Comparison of ENCODE assay signal across 18 cellular contexts in genomic region chr3:195042741-195043611, GRCh38.
DNase-seq lines count a peak whose midpoint lies in the region; ATAC-seq and TF ChIP-seq lines count a peak whose summit lies in the region.
"Had no signal": no experiment of that assay in that cellular context is flagged by ENCODE, and none has a peak within 500 bp of the region (broad histone marks: within the 10 kb centered on the region; RNA-seq: fewer than 3 reads in every experiment).

No MANE protein-coding gene starts in this region.

- TF ChIP-seq CTCF in IMR-90 (conservative IDR thresholded peaks at IDR 0.05; ENCODE audit: low read depth, low read length) = no peak
- TF ChIP-seq CTCF in endodermal cell (conservative IDR thresholded peaks at IDR 0.05) = no peak

- no peak overlapping the region for H2BK15ac ChIP-seq in IMR-90 (ENCODE audit: low read depth, low read length)

- no peak overlapping the region for H4K91ac ChIP-seq in IMR-90 (ENCODE audit: insufficient read depth, low read depth, low read length)

- H2AK9ac ChIP-seq in IMR-90 (replicated peaks; ENCODE audit: low read depth, low read length, poor library complexity) = peak overlapping the region; percentile 50

- H3K9me1 ChIP-seq in IMR-90 (ENCODE audit: insufficient read depth, low read length) = no peaks in the 10 kb centered on the region

- POLR2A ChIA-PET in IMR-90 (lab: Charles Lee; ENCODE audit: unreplicated experiment) = no interaction called here

- no peak overlapping the region for H3K18ac ChIP-seq in IMR-90 (ENCODE audit: low read depth, low read length)

- H3K9me3 Mint-ChIP-seq in endodermal cell = peaks cover under 1% of the 10 kb centered on the region
- peaks cover 0 to 2% (median 0%) of the 10 kb centered on the region in 7 donors for H3K9me3 Mint-ChIP-seq in naive B cell
- H3K9me3 Mint-ChIP-seq: CD4-positive, alpha-beta T cell had no signal

- dilution Hi-C loops in IMR-90 (cut with HindIII; ENCODE audit: low sequenced_read_pairs, unreplicated experiment) = no loop called here

- H2AFZ ChIP-seq in IMR-90 (replicated peaks; ENCODE audit: low read length, poor library complexity) = no peak overlapping the region

- peaks cover 2% of the 10 kb centered on the region for H3K27me3 Mint-ChIP-seq in endodermal cell (ENCODE audit: insufficient read depth)
- peaks cover 0 to 17% (median 0%) of the 10 kb centered on the region in 3 donors for H3K27me3 Mint-ChIP-seq in naive B cell
- H3K27me3 Mint-ChIP-seq: activated naive CD8-positive, alpha-beta T cell; CD4-positive, alpha-beta T cell had no signal

- no peak for TF ChIP-seq RAD21 in IMR-90 (IDR thresholded peaks at IDR 0.05; ENCODE audit: low read length)

- H3K27ac Mint-ChIP-seq in endodermal cell = no peak overlapping the region
- H3K27ac Mint-ChIP-seq in naive B cell = no peak overlapping the region
- H3K27ac Mint-ChIP-seq: activated naive CD8-positive, alpha-beta T cell; CD4-positive, alpha-beta T cell had no signal

- H3K4me1 Mint-ChIP-seq in endodermal cell = peaks cover 14% of the 10 kb centered on the region
- peaks cover 4 to 5% (median 4%) of the 10 kb centered on the region in 3 donors for H3K4me1 Mint-ChIP-seq in naive B cell

- TF ChIP-seq POLR2A in IMR-90 (IDR thresholded peaks at IDR 0.05; ENCODE audit: low read depth, low read length) = no peak

- H3K27me3 ChIP-seq in IMR-90 (ENCODE audit: control insufficient read depth, insufficient read depth, low read length) (peaks cover 48% of the 10 kb centered on the region), endodermal cell (ENCODE audit: control insufficient read depth, insufficient read depth, low read length, poor library complexity, severe bottlenecking) (no peaks in the 10 kb centered on the region)
- H3K27me3 ChIP-seq: heart left ventricle, right atrium auricular region had no signal

- no peak overlapping the region for H2BK5ac ChIP-seq in IMR-90 (ENCODE audit: low read depth, low read length, poor library complexity, severe bottlenecking)

- no peak overlapping the region for H3K14ac ChIP-seq in IMR-90 (replicated peaks; ENCODE audit: low read depth, low read length)

- H3K4me1 ChIP-seq in IMR-90 (ENCODE audit: control insufficient read depth, insufficient read depth, low read length) (no peaks in the 10 kb centered on the region), endodermal cell (ENCODE audit: control insufficient read depth, insufficient read depth, low read length) (no peaks in the 10 kb centered on the region)
- H3K4me1 ChIP-seq: right atrium auricular region had no signal

- WGBS in IMR-90 (ENCODE audit: extremely low coverage in 2 of 2, insufficient read length in 1 of 2), 2 experiments = 35% methylated on average over 4 of the region's 19 CpGs; no CpG with 5 or more reads in 1 of the 2 experiments
- WGBS in endodermal cell (ENCODE audit: insufficient coverage in 1 of 2, insufficient read length in 1 of 2), 2 experiments = 77 to 80% methylated on average over 18 to 19 of the region's 19 CpGs

- H3K9me3 ChIP-seq in IMR-90 (ENCODE audit: control insufficient read depth, insufficient read depth, low read length) (no peaks in the 10 kb centered on the region), endodermal cell (ENCODE audit: control insufficient read depth, low read length) (no peaks in the 10 kb centered on the region)
- H3K9me3 ChIP-seq: heart left ventricle, right atrium auricular region had no signal

- intact Hi-C loops in IMR-90 (cut with micrococcal nuclease) = no loop called here

- no peak overlapping the region for H2AK5ac ChIP-seq in IMR-90 (ENCODE audit: low read depth, low read length)

- no peaks in the 10 kb centered on the region for H3K79me1 ChIP-seq in IMR-90 (ENCODE audit: low read depth in 1 of 2, low read length in 2 of 2)

- no peak overlapping the region for H3K4me2 ChIP-seq in IMR-90 (ENCODE audit: low read depth, low read length)
- H3K4me2 ChIP-seq: KMS-11 had no signal

- H3K9ac ChIP-seq in IMR-90 (ENCODE audit: low read depth, low read length) (no peak overlapping the region), endodermal cell (ENCODE audit: extremely low read depth, low read length, poor library complexity, severe bottlenecking) (no peak overlapping the region)
- H3K9ac ChIP-seq: KMS-11 had no signal

- no peak overlapping the region for H3K56ac ChIP-seq in IMR-90 (ENCODE audit: extremely low read depth, insufficient read depth, low read length)

- H2BK20ac ChIP-seq in IMR-90 (ENCODE audit: low read depth, low read length) = no peak overlapping the region

- in situ Hi-C loops in IMR-90 (cut with MboI; ENCODE audit: low sequenced_read_pairs) = no loop called here

- no TSS peak for BruUV-seq in IMR-90 (replicated peaks; lab: Mats Ljungman, UMichigan)

- no peak overlapping the region for H3K4ac ChIP-seq in IMR-90 (ENCODE audit: low read depth, low read length)

- CTCF ChIA-PET in IMR-90 (lab: Yijun Ruan, JAX) = interaction anchor here (2.1 kb wide), 1 partner anchor 12 kb away, joined by 4 read pairs; no protein-coding TSS in a partner anchor

- no peak overlapping the region for H3K23ac ChIP-seq in IMR-90 (ENCODE audit: low read depth, low read length)

- H3K36me3 Mint-ChIP-seq in endodermal cell (ENCODE audit: low read depth) = no peaks in the 10 kb centered on the region
- H3K36me3 Mint-ChIP-seq in naive B cell = no peaks in the 10 kb centered on the region
- H3K36me3 Mint-ChIP-seq: activated naive CD8-positive, alpha-beta T cell had no signal

- no peak overlapping the region for H4K8ac ChIP-seq in IMR-90 (ENCODE audit: low read depth in 2 of 2, low read length in 2 of 2)

- no peak overlapping the region for H3K4me3 ChIP-seq in IMR-90 (ENCODE audit: insufficient read depth, low read depth, low read length)
- no peak overlapping the region for H3K4me3 ChIP-seq in endodermal cell (ENCODE audit: low read length)
- H3K4me3 ChIP-seq: heart left ventricle, right atrium auricular region had no signal

- H3K4me3 Mint-ChIP-seq in endodermal cell (no peak overlapping the region), naive B cell (no peak overlapping the region)
- H3K4me3 Mint-ChIP-seq: activated naive CD8-positive, alpha-beta T cell; CD4-positive, alpha-beta T cell had no signal

- H3K27ac ChIP-seq in IMR-90 (ENCODE audit: insufficient read depth, low read length) (no peak overlapping the region), endodermal cell (ENCODE audit: low read depth, low read length) (no peak overlapping the region)
- H3K27ac ChIP-seq: heart left ventricle, KMS-11, right atrium auricular region had no signal

- H3K36me3 ChIP-seq in IMR-90 (ENCODE audit: control insufficient read depth, insufficient read depth, low read length) (no peaks in the 10 kb centered on the region), endodermal cell (ENCODE audit: control insufficient read depth, insufficient read depth, low read length) (no peaks in the 10 kb centered on the region)
- H3K36me3 ChIP-seq: heart left ventricle, right atrium auricular region had no signal

- no peak overlapping the region for H2BK120ac ChIP-seq in IMR-90 (ENCODE audit: low read depth, low read length)

- no peaks in the 10 kb centered on the region for H4K20me1 ChIP-seq in IMR-90 (ENCODE audit: insufficient read depth, low read length)

- no peak overlapping the region for H4K5ac ChIP-seq in IMR-90 (ENCODE audit: low read depth, low read length)

- DNase-seq in CD1c-positive myeloid dendritic cell (ENCODE audit: extremely low spot score) (peak; percentile 57), IMR-90 (no peak), endodermal cell (peak; percentile 62), naive B cell (no peak), Kasumi-1 (lab: John Stamatoyannopoulos, UW) (no peak), cerebellar nuclear complex (lab: John Stamatoyannopoulos, UW) (no peak), C1 segment of cervical spinal cord (lab: John Stamatoyannopoulos, UW) (no peak)
- DNase-seq in activated CD4-positive, alpha-beta T cell treated with anti-CD3 and anti-CD28 coated beads for 4 hours = no peak
- DNase-seq: CD4-positive, alpha-beta T cell; DMS79; heart left ventricle; NCI-H1048; NCI-H187 treated with DMSO at 0.1 percent for 48 hours; NCI-H345; T-helper 9 cell had no signal

- ATAC-seq in IMR-90 (ENCODE audit: low read depth) (no peak), naive B cell (ENCODE audit: low read depth in 2 of 2) (peak; percentile 30 to 55)
- ATAC-seq: heart left ventricle had no signal

TF ChIP-seq in IMR-90, 13 proteins besides CTCF, POLR2A, EP300 and RAD21:
- TF ChIP-seq BHLHE40 (IDR thresholded peaks at IDR 0.05; ENCODE audit: low read depth, low read length) = no peak
- no peak for TF ChIP-seq USF2 (IDR thresholded peaks at IDR 0.05; ENCODE audit: low read depth, low read length)
- TF ChIP-seq, protein P1, sequence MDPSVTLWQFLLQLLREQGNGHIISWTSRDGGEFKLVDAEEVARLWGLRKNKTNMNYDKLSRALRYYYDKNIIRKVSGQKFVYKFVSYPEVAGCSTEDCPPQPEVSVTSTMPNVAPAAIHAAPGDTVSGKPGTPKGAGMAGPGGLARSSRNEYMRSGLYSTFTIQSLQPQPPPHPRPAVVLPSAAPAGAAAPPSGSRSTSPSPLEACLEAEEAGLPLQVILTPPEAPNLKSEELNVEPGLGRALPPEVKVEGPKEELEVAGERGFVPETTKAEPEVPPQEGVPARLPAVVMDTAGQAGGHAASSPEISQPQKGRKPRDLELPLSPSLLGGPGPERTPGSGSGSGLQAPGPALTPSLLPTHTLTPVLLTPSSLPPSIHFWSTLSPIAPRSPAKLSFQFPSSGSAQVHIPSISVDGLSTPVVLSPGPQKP (IDR thresholded peaks at IDR 0.05; ENCODE audit: borderline replicate concordance, low read depth, low read length) = no peak
- no peak for TF ChIP-seq MAFK (IDR thresholded peaks at IDR 0.05; ENCODE audit: low read depth, low read length)
- no peak for TF ChIP-seq NFE2L2 (IDR thresholded peaks at IDR 0.05; ENCODE audit: low read depth, low read length)
- no peak for TF ChIP-seq FOS (IDR thresholded peaks at IDR 0.05; ENCODE audit: low read depth, low read length)
- TF ChIP-seq RFX5 (IDR thresholded peaks at IDR 0.05; ENCODE audit: low read depth, low read length) = no peak
- TF ChIP-seq RCOR1 (IDR thresholded peaks at IDR 0.05; ENCODE audit: insufficient replicate concordance, low read length) = no peak
- no peak for TF ChIP-seq CEBPB (IDR thresholded peaks at IDR 0.05; ENCODE audit: low read depth, low read length)
- no peak for TF ChIP-seq MAZ (IDR thresholded peaks at IDR 0.05; ENCODE audit: borderline replicate concordance, low read depth, low read length)
- no peak for TF ChIP-seq CHD1 (IDR thresholded peaks at IDR 0.05; ENCODE audit: low read depth, low read length)
- TF ChIP-seq SMC3 (IDR thresholded peaks at IDR 0.05; ENCODE audit: low read depth, low read length) = no peak
- no peak for TF ChIP-seq MXI1 (IDR thresholded peaks at IDR 0.05; ENCODE audit: borderline replicate concordance, low read depth, low read length)

Comparison
In these comparisons a context has a peak if more than half of its experiments do, and no peak if none do; other contexts are left out.
1. DNase-seq: peak in CD1c-positive myeloid dendritic cell (single experiment) and endodermal cell (single experiment); none in IMR-90 (single experiment), naive B cell (single experiment), Kasumi-1 (0 of 2), cerebellar nuclear complex (0 of 2), C1 segment of cervical spinal cord (0 of 14) and activated CD4-positive, alpha-beta T cell treated with anti-CD3 and anti-CD28 coated beads for 4 hours (0 of 2).